1 cellular context compared by ENCODE assay signal in genomic region chr9:86141843-86142242, GRCh38.
A peak's percentile ranks its signal among the peaks of the same experiment; 100 is the strongest.
TF ChIP-seq lines count a peak whose summit lies in the region.

No MANE protein-coding gene starts in this region.

TF ChIP-seq in HEK293, 187 proteins besides CTCF, POLR2A, EP300 and RAD21 (continued from another document):
- TF ChIP-seq ZBTB6 (tag by site-specific recombination; IDR thresholded peaks at IDR 0.05) (no peak), PRDM6 (tag by site-specific recombination; IDR thresholded peaks at IDR 0.05) (peak; percentile 99), ZNF560 (tag by site-specific recombination; IDR thresholded peaks at IDR 0.05; ENCODE audit: borderline replicate concordance) (no peak), ZNF140 (tag by site-specific recombination; IDR thresholded peaks at IDR 0.05) (no peak), ZNF621 (tag by site-specific recombination; IDR thresholded peaks at IDR 0.05) (no peak), GLIS2 (tag by site-specific recombination; IDR thresholded peaks at IDR 0.05) (no peak), IKZF3 (tag by site-specific recombination; IDR thresholded peaks at IDR 0.05) (peak; percentile 87), ZNF214 (tag by site-specific recombination; IDR thresholded peaks at IDR 0.05; ENCODE audit: borderline replicate concordance) (no peak; the same call in 1 of the 2 replicates), ZBTB8A (tag by site-specific recombination; IDR thresholded peaks at IDR 0.05) (peak; percentile 61), ZNF624 (tag by site-specific recombination; IDR thresholded peaks at IDR 0.05) (no peak), ZBTB48 (tag by site-specific recombination; IDR thresholded peaks at IDR 0.05) (no peak), ZNF133 (tag by site-specific recombination; IDR thresholded peaks at IDR 0.05) (no peak), ZNF146 (tag by site-specific recombination; IDR thresholded peaks at IDR 0.05) (no peak), ZNF544 (tag by site-specific recombination; IDR thresholded peaks at IDR 0.05) (no peak), WT1 (tag by site-specific recombination; IDR thresholded peaks at IDR 0.05) (peak; percentile 95), ZBTB44 (tag by site-specific recombination; IDR thresholded peaks at IDR 0.05) (peak; percentile 93), ZNF248 (tag by site-specific recombination; IDR thresholded peaks at IDR 0.05) (no peak), PRDM1 (tag by site-specific recombination; IDR thresholded peaks at IDR 0.05) (no peak), ZNF785 (tag by site-specific recombination; IDR thresholded peaks at IDR 0.05) (no peak), ZNF16 (tag by site-specific recombination; IDR thresholded peaks at IDR 0.05; ENCODE audit: low read depth) (no peak; the same call in 1 of the 2 replicates), ZNF776 (tag by site-specific recombination; IDR thresholded peaks at IDR 0.05; ENCODE audit: borderline replicate concordance) (0 out of 2 replicates have a peak, but pooled peaks have one; percentile 29), ZSCAN18 (tag by site-specific recombination; IDR thresholded peaks at IDR 0.05) (no peak), ZNF645 (tag by site-specific recombination; IDR thresholded peaks at IDR 0.05) (no peak), ZBTB17 (tag by site-specific recombination; IDR thresholded peaks at IDR 0.05) (no peak), ZNF184 (tag by site-specific recombination; IDR thresholded peaks at IDR 0.05) (no peak), MZF1 (tag by site-specific recombination; IDR thresholded peaks at IDR 0.05; ENCODE audit: borderline replicate concordance) (peak; percentile 77; the same call in 1 of the 2 replicates), KLF1 (tag by site-specific recombination; IDR thresholded peaks at IDR 0.05) (peak; percentile 86), ZNF513 (tag by site-specific recombination; IDR thresholded peaks at IDR 0.05) (peak; percentile 61), ZNF654 (tag by site-specific recombination; IDR thresholded peaks at IDR 0.05; ENCODE audit: low read depth) (peak; percentile 17), ZNF549 (tag by site-specific recombination; IDR thresholded peaks at IDR 0.05) (peak; percentile 64; the same call in 1 of the 2 replicates), ZNF366 (tag by site-specific recombination; conservative IDR thresholded peaks at IDR 0.05) (no peak), ZNF571 (tag by site-specific recombination; IDR thresholded peaks at IDR 0.05) (no peak), ZNF777 (tag by site-specific recombination; IDR thresholded peaks at IDR 0.05; ENCODE audit: borderline replicate concordance) (no peak), ZNF341 (tag by site-specific recombination; IDR thresholded peaks at IDR 0.05; ENCODE audit: low read depth) (no peak), ZNF76 (tag by site-specific recombination; IDR thresholded peaks at IDR 0.05; ENCODE audit: borderline replicate concordance, low read depth) (no peak; the same call in 1 of the 2 replicates), ZNF10 (tag by site-specific recombination; IDR thresholded peaks at IDR 0.05) (no peak), HOXA7 (CRISPR knock-in tag; IDR thresholded peaks at IDR 0.05; ENCODE audit: borderline replicate concordance) (no peak), SP7 (tag by site-specific recombination; IDR thresholded peaks at IDR 0.05) (peak; percentile 63), ZNF211 (tag by site-specific recombination; IDR thresholded peaks at IDR 0.05; ENCODE audit: low read depth) (peak; percentile 51; the same call in 1 of the 2 replicates), ZNF223 (tag by site-specific recombination; IDR thresholded peaks at IDR 0.05) (no peak), REST (tag by site-specific recombination; IDR thresholded peaks at IDR 0.05) (no peak), ZNF639 (tag by site-specific recombination; IDR thresholded peaks at IDR 0.05) (no peak), ZNF37A (tag by site-specific recombination; IDR thresholded peaks at IDR 0.05) (no peak), KLF10 (tag by site-specific recombination; IDR thresholded peaks at IDR 0.05) (peak; percentile 74), ZNF670 (tag by site-specific recombination; IDR thresholded peaks at IDR 0.05; ENCODE audit: low read depth) (no peak), ZNF473 (tag by site-specific recombination; IDR thresholded peaks at IDR 0.05) (no peak), ZNF843 (tag by site-specific recombination; IDR thresholded peaks at IDR 0.05) (peak; percentile 99), BCL11B (tag by site-specific recombination; IDR thresholded peaks at IDR 0.05; ENCODE audit: low read depth) (peak; percentile 92), ZNF398 (tag by site-specific recombination; IDR thresholded peaks at IDR 0.05) (no peak), PATZ1 (tag by site-specific recombination; IDR thresholded peaks at IDR 0.05) (peak; percentile 56; the same call in 1 of the 2 replicates)
